1 cellular context compared by ENCODE assay signal in genomic region chr11:35071722-35072121, GRCh38.
TF ChIP-seq lines count a peak whose summit lies in the region.

No MANE protein-coding gene starts in this region.

TF ChIP-seq in K562, 482 proteins besides CTCF, POLR2A, EP300 and RAD21 (continued from another document):
- TF ChIP-seq CBFA2T2 (conservative IDR thresholded peaks at IDR 0.05) (0 out of 2 replicates have a peak, but pooled peaks have one; percentile 11), TGIF2 (CRISPR knock-in tag; IDR thresholded peaks at IDR 0.05) (no peak), TFE3 (CRISPR knock-in tag; IDR thresholded peaks at IDR 0.05) (peak; percentile 88)
